In genomic region chrX:149039057-149039456, GRCh38 we compare ENCODE assay signal across 9 cellular contexts.
"Had no signal": no experiment of that assay in that cellular context is flagged by ENCODE, and none has a peak within 500 bp of the region (broad histone marks: within the 10 kb centered on the region; RNA-seq: fewer than 3 reads in every experiment).

No MANE protein-coding gene starts in this region.

- H3K4me2 ChIP-seq: KMS-11 had no signal

- FAIRE-seq: HTR-8/SVneo had no signal

- ATAC-seq: HCT116 had no signal

- H3K36me3 ChIP-seq: HAP-1 had no signal

- H3K4me3 ChIP-seq: GM23248, HAP-1 had no signal

- H3K27ac ChIP-seq: GM23248, KMS-11 had no signal

- DNase-seq: GM23248, GOT3, H7, HFFc6, KBM-7 had no signal

- H3K9me3 ChIP-seq: HAP-1 had no signal

- H3K9ac ChIP-seq: GM23248, KMS-11 had no signal

- H2AFZ ChIP-seq: GM23248 had no signal

- H3K4me1 ChIP-seq: HAP-1 had no signal
